In genomic region chr7:155184923-155185322, GRCh38 we compare ENCODE assay signal across 1 cellular context.
TF ChIP-seq lines count a peak whose summit lies in the region.

No MANE protein-coding gene starts in this region.

TF ChIP-seq in K562, 482 proteins besides CTCF, POLR2A, EP300 and RAD21 (continued from another document):
- TF ChIP-seq ZNF347 (CRISPR knock-in tag; IDR thresholded peaks at IDR 0.05; ENCODE audit: low read depth), result no peak
- peak; percentile 91 for TF ChIP-seq ZNF280A (IDR thresholded peaks at IDR 0.05; ENCODE audit: low read depth, partially characterized antibody)
- no peak for TF ChIP-seq ZNF589 (CRISPR knock-in tag; IDR thresholded peaks at IDR 0.05; ENCODE audit: low read depth)
- no peak for TF ChIP-seq NCOA6 (IDR thresholded peaks at IDR 0.05)
- TF ChIP-seq ZNF41 (CRISPR knock-in tag; conservative IDR thresholded peaks at IDR 0.05), result no peak
- no peak for TF ChIP-seq KAT7 (CRISPR knock-in tag; IDR thresholded peaks at IDR 0.05; ENCODE audit: borderline replicate concordance)
- TF ChIP-seq ZNF764 (CRISPR knock-in tag; IDR thresholded peaks at IDR 0.05; ENCODE audit: low read depth), result no peak
- TF ChIP-seq MTA2 (IDR thresholded peaks at IDR 0.05; ENCODE audit: low read depth), result no peak
- no peak for TF ChIP-seq ZHX1 (conservative IDR thresholded peaks at IDR 0.05; ENCODE audit: low read length)
- no peak for TF ChIP-seq NR3C1 (CRISPR knock-in tag; IDR thresholded peaks at IDR 0.05)
- TF ChIP-seq ZNF232 (CRISPR knock-in tag; IDR thresholded peaks at IDR 0.05), result no peak
- no peak for TF ChIP-seq ATF6 (CRISPR knock-in tag; IDR thresholded peaks at IDR 0.05)
- TF ChIP-seq SIX5 (IDR thresholded peaks at IDR 0.05; ENCODE audit: borderline replicate concordance in 1 of 2, insufficient read depth in 1 of 2, low read depth in 1 of 2, low read length in 2 of 2), result no peak
- peak; percentile 41 to 73; a peak in 3 of 4 replicates for TF ChIP-seq TRIM24 (IDR thresholded peaks at IDR 0.05)
- no peak for TF ChIP-seq MAZ (CRISPR knock-in tag; conservative IDR thresholded peaks at IDR 0.05 in 1 of 2, IDR thresholded peaks at IDR 0.05 in 1 of 2)
